Comparison of ENCODE assay signal across 8 cellular contexts in genomic region chr1:93910305-93910704, GRCh38. TPM values are rescaled to one million over a fixed set of nuclear protein-coding genes. Genes with fewer than 3 reads are reported as not detected.
DNase-seq lines count a peak whose midpoint lies in the region; ATAC-seq and TF ChIP-seq lines count a peak whose summit lies in the region.

No MANE protein-coding gene starts in this region.

- H3K9me3 Mint-ChIP-seq in activated naive CD4-positive, alpha-beta T cell treated with anti-CD3 and anti-CD28 coated beads, Interleukin-2, amount 10 ng/mL, durations not matched to agents 7 days and 5 days: peaks cover 2% of the 10 kb centered on the region
- H3K9me3 Mint-ChIP-seq in activated CD8-positive, alpha-beta T cell treated with anti-CD3 and anti-CD28 coated beads, Interleukin-2, amount 10 ng/mL, durations not matched to agents 7 days and 5 days (ENCODE audit: insufficient read depth): no peaks in the 10 kb centered on the region

- TF ChIP-seq CTCF in right lobe of liver (IDR thresholded peaks at IDR 0.05) (no peak), tibial artery (IDR thresholded peaks at IDR 0.05) (no peak)

- CTCF ChIA-PET in activated naive CD4-positive, alpha-beta T cell treated with anti-CD3 and anti-CD28 coated beads, Interleukin-2, amount 10 ng/mL, durations not matched to agents 7 days and 5 days (lab: Charles Lee): interaction anchor here (0.6 to 2.6 kb wide), 5 partner anchors 11 to 135 kb away, joined by 3 to 7 read pairs (median 4); partner anchors contain the start of gene DNTTIP2
- CTCF ChIA-PET in activated CD8-positive, alpha-beta T cell treated with anti-CD3 and anti-CD28 coated beads, Interleukin-2, amount 10 ng/mL, durations not matched to agents 7 days and 5 days (lab: Charles Lee): interaction anchor here (0.9 to 3.1 kb wide), 15 partner anchors 11 to 426 kb away, joined by 3 to 11 read pairs (median 4); partner anchors contain the start of gene DNTTIP2

- peak overlapping the region in 2 of 3 donors; percentile 60 to 74 for H3K4me3 ChIP-seq in right lobe of liver
- H3K4me3 ChIP-seq in tibial artery: no peak overlapping the region

- H3K27me3 ChIP-seq in right lobe of liver (no peaks in the 10 kb centered on the region), tibial artery (no peaks in the 10 kb centered on the region)

- H3K27me3 Mint-ChIP-seq in activated naive CD4-positive, alpha-beta T cell treated with anti-CD3 and anti-CD28 coated beads, Interleukin-2, amount 10 ng/mL, durations not matched to agents 7 days and 5 days: peaks cover 15% of the 10 kb centered on the region
- peaks cover 23% of the 10 kb centered on the region for H3K27me3 Mint-ChIP-seq in activated CD8-positive, alpha-beta T cell treated with anti-CD3 and anti-CD28 coated beads, Interleukin-2, amount 10 ng/mL, durations not matched to agents 7 days and 5 days (ENCODE audit: low read depth)

- 52% methylated on average over 4 of the region's 4 CpGs for WGBS in right lobe of liver (ENCODE audit: insufficient coverage, low coverage, low lambda C conversion rate, missing lambda C conversion rate)

- intact Hi-C loops in right lobe of liver (cut with DNase I) (no loop called here), tibial artery (cut with DNase I; ENCODE audit: low total_unique reads) (no loop called here)

- peaks cover 0 to 35% (median 8%) of the 10 kb centered on the region in 4 donors for H3K4me1 ChIP-seq in right lobe of liver
- H3K4me1 ChIP-seq in tibial artery: peaks cover 0 to 17% (median 10%) of the 10 kb centered on the region in 4 donors

- POLR2A ChIA-PET in activated CD8-positive, alpha-beta T cell treated with anti-CD3 and anti-CD28 coated beads, Interleukin-2, amount 10 ng/mL, durations not matched to agents 7 days and 5 days (lab: Charles Lee): interaction anchor here (1.6 to 1.9 kb wide), 2 partner anchors 31 to 64 kb away, joined by 5 to 14 read pairs; partner anchors contain the start of gene DNTTIP2

- TF ChIP-seq POLR2A in right lobe of liver (IDR thresholded peaks at IDR 0.05): no peak

- H3K9me3 ChIP-seq in right lobe of liver: no peaks in the 10 kb centered on the region
- no peaks in the 10 kb centered on the region for H3K9me3 ChIP-seq in tibial artery

- H3K36me3 Mint-ChIP-seq in activated naive CD4-positive, alpha-beta T cell treated with anti-CD3 and anti-CD28 coated beads, Interleukin-2, amount 10 ng/mL, durations not matched to agents 7 days and 5 days: peaks cover 11% of the 10 kb centered on the region
- peaks cover 6% of the 10 kb centered on the region for H3K36me3 Mint-ChIP-seq in activated CD8-positive, alpha-beta T cell treated with anti-CD3 and anti-CD28 coated beads, Interleukin-2, amount 10 ng/mL, durations not matched to agents 7 days and 5 days (ENCODE audit: low read depth)

- H3K4me3 Mint-ChIP-seq in activated naive CD4-positive, alpha-beta T cell treated with anti-CD3 and anti-CD28 coated beads, Interleukin-2, amount 10 ng/mL, durations not matched to agents 7 days and 5 days: peak overlapping the region; percentile 79
- peak overlapping the region; percentile 79 for H3K4me3 Mint-ChIP-seq in activated CD8-positive, alpha-beta T cell treated with anti-CD3 and anti-CD28 coated beads, Interleukin-2, amount 10 ng/mL, durations not matched to agents 7 days and 5 days

- H3K36me3 ChIP-seq in right lobe of liver (no peaks in the 10 kb centered on the region), tibial artery (no peaks in the 10 kb centered on the region)

- peak overlapping the region; percentile 75 for H3K27ac Mint-ChIP-seq in activated naive CD4-positive, alpha-beta T cell treated with anti-CD3 and anti-CD28 coated beads, Interleukin-2, amount 10 ng/mL, durations not matched to agents 7 days and 5 days
- peak overlapping the region; percentile 73 for H3K27ac Mint-ChIP-seq in activated CD8-positive, alpha-beta T cell treated with anti-CD3 and anti-CD28 coated beads, Interleukin-2, amount 10 ng/mL, durations not matched to agents 7 days and 5 days

- peaks cover 33% of the 10 kb centered on the region for H3K4me1 Mint-ChIP-seq in activated naive CD4-positive, alpha-beta T cell treated with anti-CD3 and anti-CD28 coated beads, Interleukin-2, amount 10 ng/mL, durations not matched to agents 7 days and 5 days
- peaks cover 34% of the 10 kb centered on the region for H3K4me1 Mint-ChIP-seq in activated CD8-positive, alpha-beta T cell treated with anti-CD3 and anti-CD28 coated beads, Interleukin-2, amount 10 ng/mL, durations not matched to agents 7 days and 5 days (ENCODE audit: low read depth)

- peak overlapping the region in 2 of 3 donors; percentile 91 to 98 for H3K27ac ChIP-seq in right lobe of liver
- peak overlapping the region; percentile 74 to 83 for H3K27ac ChIP-seq in tibial artery

- ATAC-seq in activated CD8-positive, alpha-beta T cell treated with anti-CD3 and anti-CD28 coated beads, Interleukin-2, amount 10 ng/mL, durations not matched to agents 7 days and 5 days: no peak
- ATAC-seq in right lobe of liver: peak in 2 of 4 donors; percentile 8 to 9
- no peak for ATAC-seq in HG02938 (IDR thresholded peaks at IDR 0.05; ENCODE audit: unreplicated experiment)

- DNase-seq in activated naive CD4-positive, alpha-beta T cell treated with anti-CD3 and anti-CD28 coated beads, Interleukin-2, amount 10 ng/mL, durations not matched to agents 7 days and 5 days: no peak
- no peak for DNase-seq in activated naive CD4-positive, alpha-beta T cell treated with Interleukin-2 at 50 U/mL for 16 hours
- no peak for DNase-seq in activated CD8-positive, alpha-beta T cell treated with anti-CD3 and anti-CD28 coated beads, Interleukin-2, amount 10 ng/mL, durations not matched to agents 7 days and 5 days
- DNase-seq in right lobe of liver (no peak), tibial artery (no peak), GM19238 (ENCODE audit: insufficient read length, low spot score) (no peak)
- no peak for DNase-seq in central memory CD4-positive, alpha-beta T cell

RNA-seq across cellular contexts. Expression of gene GCLM, which starts 1.1 kb away (rescaled TPM):
- total RNA-seq in activated CD8-positive, alpha-beta T cell treated with anti-CD3 and anti-CD28 coated beads, Interleukin-2, amount 10 ng/mL, durations not matched to agents 7 days and 5 days: 10 to 100 TPM; 18.8 to 21.7 TPM
- 10 to 100 TPM; 19.9 to 49.8 (median 34.6) TPM for total RNA-seq in right lobe of liver

RNA-seq across cellular contexts. Expression of gene DNTTIP2, which starts 31.3 kb away (rescaled TPM):
- total RNA-seq in activated CD8-positive, alpha-beta T cell treated with anti-CD3 and anti-CD28 coated beads, Interleukin-2, amount 10 ng/mL, durations not matched to agents 7 days and 5 days: 10 to 100 TPM; 67.6 to 72.1 TPM
- 10 to 100 TPM; 15.0 to 27.0 (median 22.2) TPM for total RNA-seq in right lobe of liver

Comparison
In these comparisons a context has a peak if more than half of its experiments do, and no peak if none do; other contexts are left out.
1. H3K4me3 ChIP-seq: peak in right lobe of liver (2 of 3); none in tibial artery (0 of 2).